20 cellular contexts compared by ENCODE assay signal in the genomic region with DNA sequence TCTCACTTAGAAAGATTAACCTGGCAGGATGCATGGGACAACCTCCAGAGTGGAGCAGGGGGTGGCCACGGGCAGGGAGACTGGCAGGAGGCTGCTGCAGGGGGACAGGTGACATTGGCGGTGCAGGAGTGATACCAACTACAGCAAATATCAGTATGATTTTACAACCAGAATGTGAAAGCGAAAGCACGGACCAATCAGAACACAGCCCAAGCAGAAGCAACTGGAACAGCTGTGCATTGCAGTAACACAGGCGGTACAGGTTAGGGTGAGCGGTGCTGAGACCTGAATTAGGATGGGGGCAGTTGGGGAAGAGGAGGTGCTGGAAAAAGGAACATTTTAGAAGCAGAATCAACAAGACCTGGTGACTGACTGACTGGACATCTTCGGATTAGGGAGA.
"Had no signal": no experiment of that assay in that cellular context is flagged by ENCODE, and none has a peak within 500 bp of the region (broad histone marks: within the 10 kb centered on the region; RNA-seq: fewer than 3 reads in every experiment).

No MANE protein-coding gene starts in this region.

- H3K27me3 ChIP-seq: esophagus muscularis mucosa, gastroesophageal sphincter, heart left ventricle, neural progenitor cell, pancreas, right lobe of liver had no signal

- H3K9me3 ChIP-seq: esophagus muscularis mucosa, gastroesophageal sphincter, heart left ventricle, pancreas, right lobe of liver, thoracic aorta had no signal

- DNase-seq: activated CD4-positive, alpha-beta T cell treated with anti-CD3 and anti-CD28 coated beads, Interleukin-2, amount 10 ng/mL, durations not matched to agents 24 days and 14 days; activated CD4-positive, CD25-positive, alpha-beta regulatory T cell; activated CD8-positive, alpha-beta memory T cell treated with anti-CD3 and anti-CD28 coated beads for 24 hours; anterior cingulate cortex; central memory CD4-positive, alpha-beta T cell; heart left ventricle; kidney glomerular epithelial cell; left ventricle myocardium superior; naive B cell; pancreas; right lobe of liver; stimulated activated CD4-positive, alpha-beta T cell treated with anti-CD3 and anti-CD28 coated beads, Interleukin-4, amount 100 ng/mL, for 1 hour; SW 1271 had no signal

- ATAC-seq: gastroesophageal sphincter, heart left ventricle, left ventricle myocardium superior, pancreas, right lobe of liver had no signal

- H3K4me3 ChIP-seq: coronary artery, esophagus muscularis mucosa, gastroesophageal sphincter, heart left ventricle, neural progenitor cell, pancreas, right lobe of liver, smooth muscle cell, thoracic aorta had no signal

- H3K27me3 Mint-ChIP-seq: activated CD4-positive, alpha-beta T cell treated with anti-CD3 and anti-CD28 coated beads, Interleukin-2, amount 10 ng/mL, durations not matched to agents 24 days and 14 days; naive B cell had no signal

- H3K27ac Mint-ChIP-seq: activated CD4-positive, alpha-beta T cell treated with anti-CD3 and anti-CD28 coated beads, Interleukin-2, amount 10 ng/mL, durations not matched to agents 24 days and 14 days; brain; neural progenitor cell had no signal

- H3K36me3 ChIP-seq: neural progenitor cell, pancreas, thoracic aorta had no signal

- H3K4me1 ChIP-seq: esophagus muscularis mucosa, gastroesophageal sphincter, heart left ventricle, neural progenitor cell, pancreas, right lobe of liver had no signal

- H3K27ac ChIP-seq: coronary artery, esophagus muscularis mucosa, gastroesophageal sphincter, heart left ventricle, neural progenitor cell, pancreas, right lobe of liver, thoracic aorta had no signal

- H3K9ac ChIP-seq: neural progenitor cell had no signal

- H3K9me3 Mint-ChIP-seq: activated CD4-positive, alpha-beta T cell treated with anti-CD3 and anti-CD28 coated beads, Interleukin-2, amount 10 ng/mL, durations not matched to agents 24 days and 14 days; brain; neural progenitor cell had no signal

- H3K4me3 Mint-ChIP-seq: activated CD4-positive, alpha-beta T cell treated with anti-CD3 and anti-CD28 coated beads, Interleukin-2, amount 10 ng/mL, durations not matched to agents 24 days and 14 days; brain; naive B cell; neural progenitor cell had no signal

- H3K4me1 Mint-ChIP-seq: brain had no signal
